24 cellular contexts compared by ENCODE assay signal in the genomic region with DNA sequence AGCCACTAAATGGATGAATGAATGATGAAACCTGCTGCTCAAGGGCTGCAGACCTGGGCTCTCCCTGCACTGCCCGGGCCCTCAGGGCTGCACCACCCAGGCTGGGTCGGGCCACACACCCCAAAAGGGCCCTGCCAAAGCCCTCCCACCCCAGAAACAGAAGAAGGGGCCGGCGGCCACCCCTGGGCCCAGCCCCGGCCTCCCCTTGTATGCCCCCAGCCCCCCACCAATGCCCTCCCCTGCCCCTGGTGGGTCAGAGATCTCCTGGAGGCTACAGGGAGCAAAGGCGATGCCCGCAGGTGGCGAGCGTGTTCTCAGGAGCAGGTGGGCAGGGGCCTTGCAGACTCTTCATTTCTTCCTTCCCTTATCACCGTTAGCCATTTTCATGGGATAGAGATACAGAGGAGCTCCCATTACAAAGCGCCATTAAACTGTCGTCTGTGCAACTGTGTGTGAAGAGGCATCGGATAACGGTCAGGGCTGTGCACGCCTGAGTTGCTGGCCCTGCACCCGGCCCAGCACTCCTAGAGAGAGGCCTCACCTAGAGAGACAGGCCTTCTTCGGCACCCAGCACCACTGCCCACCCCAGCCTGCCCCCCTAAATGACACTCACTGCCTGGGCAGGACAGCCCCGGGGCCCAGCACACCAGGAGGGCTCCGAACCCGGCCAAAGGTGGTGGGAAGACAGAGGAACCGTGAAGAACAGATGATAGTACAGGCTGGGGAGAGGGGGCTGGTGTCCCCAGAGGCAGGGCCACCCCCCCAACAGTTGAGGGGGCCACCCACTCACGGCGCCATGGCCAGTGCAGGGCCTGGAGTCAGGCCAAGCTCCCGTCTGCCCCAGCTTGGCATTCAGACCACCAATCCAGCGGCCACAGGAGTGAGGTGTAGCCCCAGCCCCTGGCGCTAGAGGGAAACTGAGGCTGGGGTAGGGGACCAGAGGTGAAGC.
"Had no signal": no experiment of that assay in that cellular context is flagged by ENCODE, and none has a peak within 500 bp of the region (broad histone marks: within the 10 kb centered on the region; RNA-seq: fewer than 3 reads in every experiment).

No MANE protein-coding gene starts in this region.

- H3K36me3 ChIP-seq: cardiac muscle cell, thoracic aorta, vagina, WERI-Rb-1 had no signal

- H3K27ac ChIP-seq: body of pancreas, cardiac muscle cell, thoracic aorta, vagina, WERI-Rb-1 had no signal

- ATAC-seq: activated CD8-positive, alpha-beta memory T cell treated with anti-CD3 and anti-CD28 coated beads, Interleukin-2, amount 10 ng/mL, durations not matched to agents 7 days and 5 days; activated CD8-positive, alpha-beta T cell treated with anti-CD3 and anti-CD28 coated beads for 36 hours; activated naive CD8-positive, alpha-beta T cell treated with anti-CD3 and anti-CD28 coated beads, Interleukin-2, amount 50 U/mL, for 24 hours; body of pancreas; mucosa of descending colon; stimulated activated naive B cell treated with anti-CD40 and anti-IgM and Interleukin-4, amounts not matched to agents 10 μg/mL and 1 μg/mL and 100 μg/mL, for 72 hours had no signal

- H3K4me3 ChIP-seq: body of pancreas, cardiac muscle cell, mucosa of descending colon, thoracic aorta, vagina had no signal

- H3K9me3 ChIP-seq: body of pancreas, mucosa of descending colon, thoracic aorta, vagina had no signal

- DNase-seq: activated CD4-positive, alpha-beta T cell treated with anti-CD3 and anti-CD28 coated beads, Interleukin-2, amount 10 ng/mL, durations not matched to agents 7 days and 5 days; activated CD4-positive, CD25-positive, alpha-beta regulatory T cell treated with anti-CD3 and anti-CD28 coated beads, Interleukin-2, amount 50 U/mL, for 72 hours; activated CD8-positive, alpha-beta memory T cell treated with anti-CD3 and anti-CD28 coated beads, Interleukin-2, amount 10 ng/mL, durations not matched to agents 7 days and 5 days; activated CD8-positive, alpha-beta T cell treated with anti-CD3 and anti-CD28 coated beads for 36 hours; activated gamma-delta T cell; activated naive CD4-positive, alpha-beta T cell treated with anti-CD3 and anti-CD28 coated beads, Interleukin-2, amount 50 U/mL, for 16 hours; activated naive CD8-positive, alpha-beta T cell treated with anti-CD3 and anti-CD28 coated beads, Interleukin-2, amount 50 U/mL, for 24 hours; activated T-cell treated with anti-CD3 and anti-CD28 coated beads for 4 hours; body of pancreas; effector CD4-positive, alpha-beta T cell; erythroblast; foreskin fibroblast; immature natural killer cell; kidney glomerular epithelial cell; mesenchymal stem cell; occipital lobe; stimulated activated CD4-positive, alpha-beta T cell treated with anti-CD3 and anti-CD28 coated beads, Interleukin-2, amount 100 ng/mL, for 48 hours; stimulated activated CD8-positive, alpha-beta memory T cell treated with anti-CD3 and anti-CD28 coated beads, Interleukin-4, amount 100 ng/mL, for 48 hours; stimulated activated naive B cell treated with anti-CD40 and anti-IgM and Interleukin-4, amounts not matched to agents 10 μg/mL and 1 μg/mL and 100 μg/mL, for 72 hours; WERI-Rb-1 had no signal
